24 cellular contexts compared by ENCODE assay signal in the genomic region with DNA sequence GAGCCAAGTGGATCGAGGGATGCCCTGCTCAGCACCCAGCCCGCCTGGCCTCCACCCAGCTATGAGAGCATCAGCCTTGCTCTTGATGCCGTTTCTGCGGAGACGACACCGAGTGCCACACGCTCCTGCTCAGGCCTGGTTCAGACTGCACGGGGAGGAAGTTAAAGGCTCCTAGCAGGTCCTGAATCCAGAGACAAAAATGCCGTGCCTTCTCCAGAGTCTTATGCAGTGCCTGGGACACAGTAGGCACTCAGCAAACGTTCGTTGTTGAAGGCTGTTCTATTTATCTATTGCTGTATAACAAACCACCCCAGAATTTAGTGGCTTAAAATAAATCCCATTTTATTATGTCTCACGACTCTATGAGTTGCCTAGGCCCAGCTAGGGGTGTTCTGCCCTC. TPM values are rescaled to one million over a fixed set of nuclear protein-coding genes. Genes with fewer than 3 reads are reported as not detected.
"Had no signal": no experiment of that assay in that cellular context is flagged by ENCODE, and none has a peak within 500 bp of the region (broad histone marks: within the 10 kb centered on the region; RNA-seq: fewer than 3 reads in every experiment).

No MANE protein-coding gene starts in this region.

- H3K36me3 Mint-ChIP-seq: T-cell had no signal

- H3K9ac ChIP-seq: KMS-11, SK-N-SH had no signal

- H3K27ac Mint-ChIP-seq: T-cell had no signal

- H3K9me3 Mint-ChIP-seq: T-cell had no signal

- H3K9me3 ChIP-seq: SK-N-SH had no signal

- H3K4me3 Mint-ChIP-seq: T-cell had no signal

- H3K4me2 ChIP-seq: KMS-11, SK-N-SH had no signal

- DNase-seq: IMR-90, Kasumi-1, MM.1S, NCI-H1092 treated with DMSO at 0.1 percent for 48 hours, NCI-H1436, NCI-H187 treated with DMSO at 0.1 percent for 48 hours, NCI-H2029 treated with DMSO at 0.1 percent for 48 hours, NCI-H2171, NCI-H226, NCI-H446, NCI-H510A, NCI-H524 treated with DMSO at 0.1 percent for 48 hours, NCI-H69, NCI-H774, RPMI8226, SHP77, SK-N-SH, SW 1271, T-cell had no signal

- ATAC-seq: HepG2, T-cell had no signal

- H3K27ac ChIP-seq: KMS-11 had no signal

- FAIRE-seq: HepG2, RCC 7860 had no signal

RNA-seq across cellular contexts. Expression of a gene that starts 6.8 kb away (rescaled TPM):
- total RNA-seq: HepG2, IMR-90, M059J, SK-MEL-5, T-cell had no signal
- polyA plus RNA-seq: HepG2, IMR-90, SK-N-SH had no signal

RNA-seq across cellular contexts. Expression of a gene that starts 11.5 kb away (rescaled TPM):
- total RNA-seq: HepG2, IMR-90, M059J, SK-MEL-5, T-cell had no signal
- polyA plus RNA-seq: HepG2, IMR-90, SK-N-SH had no signal
